1 cellular context compared by ENCODE assay signal in genomic region chr12:50765325-50765911, GRCh38.
TF ChIP-seq lines count a peak whose summit lies in the region.

No MANE protein-coding gene starts in this region.

TF ChIP-seq in H1, 55 proteins besides CTCF, POLR2A, EP300 and RAD21:
- TF ChIP-seq SP2 (IDR thresholded peaks at IDR 0.05; ENCODE audit: low read length) (no peak), POLR2AphosphoS5 (IDR thresholded peaks at IDR 0.05; ENCODE audit: low read depth, low read length) (no peak), EZH2 (IDR thresholded peaks at IDR 0.05; ENCODE audit: low read depth, low read length, severe bottlenecking) (no peak), HDAC6 (IDR thresholded peaks at IDR 0.05; ENCODE audit: low read depth, low read length) (no peak), ASH2L (IDR thresholded peaks at IDR 0.05; ENCODE audit: low read length) (no peak), E2F6 (IDR thresholded peaks at IDR 0.05) (no peak), RFX5 (IDR thresholded peaks at IDR 0.05; ENCODE audit: borderline replicate concordance, low read depth, low read length) (no peak), GABPA (IDR thresholded peaks at IDR 0.05; ENCODE audit: borderline replicate concordance, insufficient read depth, low read length) (no peak), TAF7 (optimal IDR thresholded peaks at IDR 0.05; ENCODE audit: borderline replicate concordance, low read depth, low read length) (no peak), SP4 (IDR thresholded peaks at IDR 0.05; ENCODE audit: low read length) (no peak), MAFK (IDR thresholded peaks at IDR 0.05; ENCODE audit: low read depth, low read length) (no peak), CREB1 (IDR thresholded peaks at IDR 0.05) (no peak), TEAD4 (IDR thresholded peaks at IDR 0.05; ENCODE audit: low read depth, low read length) (no peak), ZNF274 (IDR thresholded peaks at IDR 0.05; ENCODE audit: borderline replicate concordance, extremely low read depth, low read length) (no peak), CHD1 (IDR thresholded peaks at IDR 0.05; ENCODE audit: low read depth, low read length) (no peak), CHD2 (IDR thresholded peaks at IDR 0.05; ENCODE audit: low read length) (no peak), SRF (IDR thresholded peaks at IDR 0.05; ENCODE audit: low read depth, low read length) (no peak)
TF ChIP-seq in H1: peak in this region for 0.
